Comparison of ENCODE assay signal across 28 cellular contexts in the genomic region with DNA sequence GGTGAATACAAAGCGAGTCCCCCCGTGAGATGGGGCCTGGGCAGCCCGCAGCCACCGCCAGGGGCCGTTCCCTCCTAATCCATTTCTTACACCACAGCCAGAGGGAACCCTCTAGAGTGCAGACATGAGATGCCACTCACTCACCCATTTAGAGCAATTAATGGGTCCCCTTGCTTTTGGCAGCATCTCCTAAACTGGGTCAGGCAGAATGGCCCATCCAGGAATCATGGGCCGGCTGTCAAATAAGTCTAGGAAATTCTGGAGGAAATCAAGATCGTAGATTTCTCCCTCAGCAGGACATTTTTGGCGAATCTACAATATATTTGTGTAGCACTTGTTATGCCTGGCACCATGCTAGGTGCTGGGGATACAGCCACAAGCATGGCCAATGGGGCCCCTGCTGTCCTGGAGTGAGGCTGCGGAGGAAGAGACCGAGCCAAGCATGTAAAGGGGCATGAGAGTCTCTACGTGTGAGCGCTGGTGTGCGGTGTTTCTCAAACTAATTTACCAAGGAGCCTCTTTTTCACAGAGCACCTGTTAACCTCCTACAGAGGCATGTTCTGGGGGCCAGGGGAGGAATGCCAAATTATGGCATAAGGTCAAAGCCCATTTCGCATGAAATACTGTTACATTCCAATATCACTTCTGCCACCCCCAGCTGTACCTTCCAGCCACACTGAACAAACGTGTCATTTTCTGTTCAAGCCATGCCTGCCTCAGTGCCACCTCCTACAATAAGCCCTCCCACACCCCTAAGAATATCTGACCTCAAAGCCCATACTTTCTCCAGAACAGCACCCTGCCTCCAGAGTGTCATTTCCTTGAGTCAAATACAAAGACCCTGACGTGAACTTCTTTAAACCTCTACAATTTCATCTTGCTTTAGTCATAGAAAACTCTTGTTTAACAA. TPM values are rescaled to one million over a fixed set of nuclear protein-coding genes. Genes with fewer than 3 reads are reported as not detected.
"Had no signal": no experiment of that assay in that cellular context is flagged by ENCODE, and none has a peak within 500 bp of the region (broad histone marks: within the 10 kb centered on the region; RNA-seq: fewer than 3 reads in every experiment).

No MANE protein-coding gene starts in this region.

- H3K79me2 ChIP-seq: hepatocyte had no signal

- H3K4me3 Mint-ChIP-seq: activated CD4-positive, alpha-beta T cell treated with anti-CD3 and anti-CD28 coated beads, Interleukin-2, amount 10 ng/mL, durations not matched to agents 7 days and 5 days; activated CD8-positive, alpha-beta T cell treated with anti-CD3 and anti-CD28 coated beads for 36 hours; activated naive CD4-positive, alpha-beta T cell treated with anti-CD3 and anti-CD28 coated beads, Interleukin-2, amount 50 U/mL, for 24 hours; immature natural killer cell; naive B cell; stimulated activated naive CD8-positive, alpha-beta T cell treated with anti-CD3 and anti-CD28 coated beads, Interleukin-15, amount 100 ng/mL, for 72 hours; T-helper 2 cell treated with Interferon-gamma antibody and Interleukin-4, amounts not matched to agents 5 μg/mL and 100 μg/mL, for 36 hours had no signal

- H3K4me1 Mint-ChIP-seq: activated CD4-positive, alpha-beta T cell treated with anti-CD3 and anti-CD28 coated beads, Interleukin-2, amount 10 ng/mL, durations not matched to agents 7 days and 5 days; activated naive CD4-positive, alpha-beta T cell treated with anti-CD3 and anti-CD28 coated beads, Interleukin-2, amount 50 U/mL, for 24 hours; immature natural killer cell; naive B cell; stimulated activated naive CD8-positive, alpha-beta T cell treated with anti-CD3 and anti-CD28 coated beads, Interleukin-15, amount 100 ng/mL, for 72 hours had no signal

- H3K27ac Mint-ChIP-seq: activated CD4-positive, alpha-beta T cell treated with anti-CD3 and anti-CD28 coated beads, Interleukin-2, amount 10 ng/mL, durations not matched to agents 7 days and 5 days; activated CD8-positive, alpha-beta T cell treated with anti-CD3 and anti-CD28 coated beads for 36 hours; activated naive CD4-positive, alpha-beta T cell treated with anti-CD3 and anti-CD28 coated beads, Interleukin-2, amount 50 U/mL, for 24 hours; immature natural killer cell; progenitor cell of endocrine pancreas; T-helper 2 cell treated with Interferon-gamma antibody and Interleukin-4, amounts not matched to agents 5 μg/mL and 100 μg/mL, for 36 hours had no signal

- ATAC-seq: activated CD8-positive, alpha-beta T cell treated with anti-CD3 and anti-CD28 coated beads for 36 hours; body of pancreas; esophagus mucosa; left lung; stimulated activated naive CD8-positive, alpha-beta T cell treated with anti-CD3 and anti-CD28 coated beads, Interleukin-15, amount 100 ng/mL, for 72 hours had no signal

- FAIRE-seq: endothelial cell of umbilical vein, urothelium cell line had no signal

- H3K36me3 ChIP-seq: cardiac muscle cell, left lung, suprapubic skin, tibial nerve had no signal

- H3K9me3 ChIP-seq: body of pancreas, left lung, suprapubic skin, tibial nerve had no signal

- H3K4me2 ChIP-seq: hepatocyte had no signal

- H2AFZ ChIP-seq: hepatocyte had no signal

- H3K9me3 Mint-ChIP-seq: activated CD4-positive, alpha-beta T cell treated with anti-CD3 and anti-CD28 coated beads, Interleukin-2, amount 10 ng/mL, durations not matched to agents 7 days and 5 days; activated CD8-positive, alpha-beta T cell treated with anti-CD3 and anti-CD28 coated beads for 36 hours; activated naive CD4-positive, alpha-beta T cell treated with anti-CD3 and anti-CD28 coated beads, Interleukin-2, amount 50 U/mL, for 24 hours; immature natural killer cell; stimulated activated naive CD8-positive, alpha-beta T cell treated with anti-CD3 and anti-CD28 coated beads, Interleukin-15, amount 100 ng/mL, for 72 hours; T-helper 2 cell treated with Interferon-gamma antibody and Interleukin-4, amounts not matched to agents 5 μg/mL and 100 μg/mL, for 36 hours had no signal

- H3K27ac ChIP-seq: body of pancreas, cardiac muscle cell, hepatocyte, left lung, skin epidermis, suprapubic skin, tibial nerve, VCaP had no signal

- H3K27me3 ChIP-seq: body of pancreas, cardiac muscle cell had no signal

- H3K4me3 ChIP-seq: body of pancreas, cardiac muscle cell, hepatocyte, left lung, lung, skin epidermis, suprapubic skin, tibial nerve had no signal

- DNase-seq: activated CD4-positive, alpha-beta T cell treated with anti-CD3 and anti-CD28 coated beads, Interleukin-2, amount 10 ng/mL, durations not matched to agents 7 days and 5 days; activated CD4-positive, CD25-positive, alpha-beta regulatory T cell treated with anti-CD3 and anti-CD28 coated beads, Interleukin-2, amount 50 U/mL, for 72 hours; activated CD8-positive, alpha-beta T cell treated with anti-CD3 and anti-CD28 coated beads for 36 hours; activated gamma-delta T cell treated with Interleukin-2 at 50 U/mL for 16 hours; activated T-cell treated with anti-CD3 and anti-CD28 coated beads, Interleukin-2, amount 50 U/mL, for 1 hour; effector memory CD4-positive, alpha-beta T cell; foreskin melanocyte; immature natural killer cell; left lung; naive B cell; stimulated activated CD4-positive, alpha-beta T cell treated with anti-CD3 and anti-CD28 coated beads, Interleukin-1b, Interleukin-23, amount 100 ng/mL, for 48 hours; stimulated activated naive CD8-positive, alpha-beta T cell treated with anti-CD3 and anti-CD28 coated beads, Interleukin-15, amount 100 ng/mL, for 72 hours had no signal

- H3K4me1 ChIP-seq: body of pancreas, left lung, suprapubic skin, tibial nerve had no signal

- H3K36me3 Mint-ChIP-seq: activated naive CD4-positive, alpha-beta T cell treated with anti-CD3 and anti-CD28 coated beads, Interleukin-2, amount 50 U/mL, for 24 hours; immature natural killer cell; naive B cell had no signal

RNA-seq across cellular contexts. Expression of gene JAKMIP1, which starts 28.1 kb away (rescaled TPM):
- total RNA-seq: dermis microvascular lymphatic vessel endothelial cell, endothelial cell of umbilical vein, esophagus mucosa, hepatocyte, kidney epithelial cell had no signal
- polyA plus RNA-seq: endothelial cell of umbilical vein, hepatocyte had no signal
